In the genomic region with DNA sequence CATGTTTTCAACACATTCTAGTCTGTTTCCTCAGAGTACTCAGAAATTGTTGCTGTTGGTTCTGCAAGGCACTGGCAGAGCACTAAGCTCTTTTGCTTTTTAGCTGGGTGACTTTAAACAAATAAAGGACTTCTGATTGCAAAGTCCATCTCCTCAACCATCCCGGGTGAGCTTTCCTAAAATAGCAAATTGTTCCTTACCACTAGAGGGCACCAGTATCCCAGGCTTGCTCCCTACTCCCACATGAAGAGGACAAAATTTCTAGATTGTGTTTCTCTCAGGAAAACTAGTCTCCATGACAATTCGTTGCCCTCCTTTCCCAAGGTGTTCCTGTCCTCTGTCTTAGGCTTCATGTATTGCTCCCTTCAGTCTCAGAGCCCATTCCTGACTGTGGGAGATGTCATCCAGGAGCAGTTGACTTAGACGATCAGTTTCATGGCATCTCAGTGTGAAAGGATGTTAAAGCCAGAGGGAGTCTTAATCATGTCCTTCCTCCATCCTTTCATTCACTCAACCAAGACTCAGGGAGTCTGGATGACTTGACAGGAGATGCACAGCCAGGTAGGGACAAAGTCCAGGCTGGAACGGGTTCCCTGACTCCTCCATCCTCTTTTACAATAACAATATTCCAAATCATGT, we compare ENCODE assay signal across 8 cellular contexts. TPM values are rescaled to one million over a fixed set of nuclear protein-coding genes. Genes with fewer than 3 reads are reported as not detected.
DNase-seq lines count a peak whose midpoint lies in the region; ATAC-seq, FAIRE-seq and TF ChIP-seq lines count a peak whose summit lies in the region.

No MANE protein-coding gene starts in this region.

- H3K9me1 ChIP-seq in endothelial cell of umbilical vein (replicated peaks; ENCODE audit: control insufficient read depth, extremely low read depth, insufficient read depth, low read length) = no peaks in the 10 kb centered on the region

- no peaks in the 10 kb centered on the region for H3K79me2 ChIP-seq in endothelial cell of umbilical vein (ENCODE audit: control insufficient read depth, insufficient read depth, low read length)
- no peaks in the 10 kb centered on the region for H3K79me2 ChIP-seq in Karpas-422 (ENCODE audit: low read length)

- no peaks in the 10 kb centered on the region for H3K9me2 ChIP-seq in Karpas-422 (replicated peaks; ENCODE audit: insufficient read depth, low read length)

- H4K20me1 ChIP-seq in endothelial cell of umbilical vein (replicated peaks; ENCODE audit: control insufficient read depth, extremely low read depth, insufficient read depth, low read length) (no peaks in the 10 kb centered on the region), Karpas-422 (ENCODE audit: insufficient read depth, low read depth, low read length) (no peaks in the 10 kb centered on the region)

- H2AFZ ChIP-seq in endothelial cell of umbilical vein (ENCODE audit: low read depth, low read length) (no peak overlapping the region), Karpas-422 (ENCODE audit: low read length) (no peak overlapping the region)

- peak; percentile 81 for FAIRE-seq in endothelial cell of umbilical vein (lab: Jason Lieb, UNC)

- POLR2A ChIA-PET in AG04449 (lab: Yijun Ruan, JAX) = no interaction called here
- POLR2A ChIA-PET in endothelial cell of umbilical vein (lab: Charles Lee) = no interaction called here

- DNase-seq in AG04449 (ENCODE audit: low read depth, low spot score) (no peak), GM12864 (ENCODE audit: low read depth) (no peak), NCI-H526 treated with DMSO at 0.1 percent for 48 hours (lab: John Stamatoyannopoulos, UW) (peak; percentile 19), endothelial cell of umbilical vein (ENCODE audit: low read depth, low spot score) (peak; percentile 50), myocyte (ENCODE audit: low read depth) (peak; percentile 48), Karpas-422 (no peak)
- no peak for DNase-seq in activated CD8-positive, alpha-beta memory T cell treated with anti-CD3 and anti-CD28 coated beads, Interleukin-2, amount 50 U/mL, for 4 hours

- H3K9me3 ChIP-seq in endothelial cell of umbilical vein (replicated peaks; ENCODE audit: control insufficient read depth, insufficient read depth, low read length) (no peaks in the 10 kb centered on the region), Karpas-422 (ENCODE audit: low read length) (no peaks in the 10 kb centered on the region)

- TF ChIP-seq POLR2A in endothelial cell of umbilical vein (IDR thresholded peaks at IDR 0.05; ENCODE audit: low read depth, low read length) = no peak

- TF ChIP-seq CTCF in AG04449 (IDR thresholded peaks at IDR 0.05; ENCODE audit: insufficient read depth, low read length, missing control alignments) = peak; percentile 71
- TF ChIP-seq CTCF in GM12864 (IDR thresholded peaks at IDR 0.05; ENCODE audit: low read depth, low read length, missing control alignments) = peak; percentile 75
- TF ChIP-seq CTCF in endothelial cell of umbilical vein (IDR thresholded peaks at IDR 0.05; ENCODE audit: extremely low read depth in 1 of 2, insufficient read depth in 1 of 2, low read depth in 1 of 2, low read length in 2 of 2) = peak; percentile 68 to 74

- CTCF ChIA-PET in AG04449 (lab: Yijun Ruan, JAX) = interaction anchor here (0.5 to 2.5 kb wide), 19 partner anchors 9 to 899 kb away, joined by 3 to 18 read pairs (median 6); no protein-coding TSS in a partner anchor
- CTCF ChIA-PET in endothelial cell of umbilical vein (lab: Charles Lee) = interaction anchor here (0.5 to 7.0 kb wide), 30 partner anchors 8 to 428 kb away, joined by 3 to 154 read pairs (median 5); a partner anchor contains a TSS

- H3K9ac ChIP-seq in endothelial cell of umbilical vein (replicated peaks; ENCODE audit: extremely low read depth, insufficient read depth, low read length) (no peak overlapping the region), Karpas-422 (ENCODE audit: low read length) (no peak overlapping the region)

- H3K27ac ChIP-seq in endothelial cell of umbilical vein (ENCODE audit: insufficient read depth, low read depth, low read length) (no peak overlapping the region), Karpas-422 (ENCODE audit: low read length) (no peak overlapping the region)

- BruUV-seq in endothelial cell of umbilical vein (replicated peaks; lab: Mats Ljungman, UMichigan) = no TSS peak

- no peak overlapping the region for H3K4me2 ChIP-seq in endothelial cell of umbilical vein (ENCODE audit: insufficient read depth, low read length)
- no peak overlapping the region for H3K4me2 ChIP-seq in Karpas-422 (ENCODE audit: low read depth, low read length, poor library complexity, severe bottlenecking)

- no peak for ATAC-seq in GM21825 (IDR thresholded peaks at IDR 0.05; ENCODE audit: unreplicated experiment)

- H3K36me3 ChIP-seq in endothelial cell of umbilical vein (ENCODE audit: control insufficient read depth in 2 of 2, extremely low read depth in 1 of 2, insufficient read depth in 2 of 2, low read length in 2 of 2) (no peaks in the 10 kb centered on the region), Karpas-422 (ENCODE audit: insufficient read depth, low read length) (no peaks in the 10 kb centered on the region)

- H3K4me1 ChIP-seq in endothelial cell of umbilical vein (ENCODE audit: control insufficient read depth, extremely low read depth, insufficient read depth, low read length) = no peaks in the 10 kb centered on the region
- H3K4me1 ChIP-seq in Karpas-422 (ENCODE audit: low read length) = no peaks in the 10 kb centered on the region

- H3K4me3 ChIP-seq in AG04449 (ENCODE audit: low read depth, low read length) (no peak overlapping the region), GM12864 (ENCODE audit: low read depth, low read length) (no peak overlapping the region), endothelial cell of umbilical vein (replicated peaks in 1 of 3; ENCODE audit: insufficient read depth in 1 of 3, low read depth in 1 of 3, low read length in 3 of 3) (no peak overlapping the region), Karpas-422 (ENCODE audit: low read length) (no peak overlapping the region)

- intact Hi-C loops in endothelial cell of umbilical vein (cut with micrococcal nuclease) = loop anchor here (1.0 kb wide), 2 partner anchors 31 to 40 kb away; no protein-coding TSS in a partner anchor

- dilution Hi-C loops in endothelial cell of umbilical vein (cut with MboI; ENCODE audit: extremely low pct_ligation_motif_present, low sequenced_read_pairs) = no loop called here

- H3K27me3 ChIP-seq in endothelial cell of umbilical vein (ENCODE audit: control insufficient read depth in 2 of 2, insufficient read depth in 2 of 2, low read length in 2 of 2) (peaks cover 0 to 6% of the 10 kb centered on the region in 2 experiments), Karpas-422 (ENCODE audit: low read length) (no peaks in the 10 kb centered on the region)

TF ChIP-seq in endothelial cell of umbilical vein, 7 proteins besides CTCF, POLR2A, EP300 and RAD21:
- TF ChIP-seq EZH2 (IDR thresholded peaks at IDR 0.05; ENCODE audit: borderline replicate concordance, low read depth, low read length, severe bottlenecking) = no peak
- TF ChIP-seq, protein P1, sequence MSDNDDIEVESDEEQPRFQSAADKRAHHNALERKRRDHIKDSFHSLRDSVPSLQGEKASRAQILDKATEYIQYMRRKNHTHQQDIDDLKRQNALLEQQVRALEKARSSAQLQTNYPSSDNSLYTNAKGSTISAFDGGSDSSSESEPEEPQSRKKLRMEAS (IDR thresholded peaks at IDR 0.05; ENCODE audit: insufficient read depth, insufficient read length) = no peak
- no peak for TF ChIP-seq MYC (IDR thresholded peaks at IDR 0.05; ENCODE audit: low read depth, low read length)
- no peak for TF ChIP-seq FOS (IDR thresholded peaks at IDR 0.05; ENCODE audit: borderline replicate concordance, insufficient read depth, low read length)

RNA-seq across cellular contexts. Expression of a gene that starts 23.8 kb away (rescaled TPM):
- total RNA-seq in endothelial cell of umbilical vein (not detected in 2 replicates), myocyte (not detected in 2 replicates)
- polyA plus RNA-seq in endothelial cell of umbilical vein = not detected in 2 replicates
- not detected in 2 replicates for polyA plus RNA-seq in endothelial cell of umbilical vein (2011; cell fraction: cytosol; rRNA removed)
- not detected in 2 replicates for polyA plus RNA-seq in endothelial cell of umbilical vein (2011; cell fraction: nucleus; rRNA removed)
- polyA plus RNA-seq in endothelial cell of umbilical vein (2012) = not detected in 2 replicates
- not detected in 2 replicates for polyA minus RNA-seq in endothelial cell of umbilical vein
- not detected for polyA minus RNA-seq in endothelial cell of umbilical vein (2011; cell fraction: cytosol; rRNA and poly(A)+ RNA removed)
- polyA minus RNA-seq in endothelial cell of umbilical vein (2011; cell fraction: nucleus; rRNA and poly(A)+ RNA removed) = not detected in 2 replicates
- polyA plus RNA-seq in myocyte (2012) = not detected
- not detected in 2 replicates for total RNA-seq in Karpas-422 (2014; rRNA removed; shearing (Covaris generic); ENCODE audit: low replicate concordance)

RNA-seq across cellular contexts. Expression of a gene that starts 30.8 kb away (rescaled TPM):
- not detected in 2 replicates for total RNA-seq in endothelial cell of umbilical vein
- polyA plus RNA-seq in endothelial cell of umbilical vein = not detected in 2 replicates
- not detected in 2 replicates for polyA plus RNA-seq in endothelial cell of umbilical vein (2011; cell fraction: cytosol; rRNA removed)
- polyA plus RNA-seq in endothelial cell of umbilical vein (2011; cell fraction: nucleus; rRNA removed) = not detected in 2 replicates
- not detected in 2 replicates for polyA plus RNA-seq in endothelial cell of umbilical vein (2012)
- not detected in 2 replicates for polyA minus RNA-seq in endothelial cell of umbilical vein
- not detected for polyA minus RNA-seq in endothelial cell of umbilical vein (2011; cell fraction: cytosol; rRNA and poly(A)+ RNA removed)
- polyA minus RNA-seq in endothelial cell of umbilical vein (2011; cell fraction: nucleus; rRNA and poly(A)+ RNA removed) = not detected in 2 replicates
- not detected in 2 replicates for total RNA-seq in myocyte
- not detected for polyA plus RNA-seq in myocyte (2012)
- not detected in 2 replicates for total RNA-seq in Karpas-422 (2014; rRNA removed; shearing (Covaris generic); ENCODE audit: low replicate concordance)

Comparison
In these comparisons a context has a peak if more than half of its experiments do, and no peak if none do; other contexts are left out.
1. DNase-seq: peak in NCI-H526 treated with DMSO at 0.1 percent for 48 hours (single experiment), endothelial cell of umbilical vein (single experiment) and myocyte (single experiment); none in AG04449 (single experiment), GM12864 (single experiment), Karpas-422 (single experiment) and activated CD8-positive, alpha-beta memory T cell treated with anti-CD3 and anti-CD28 coated beads, Interleukin-2, amount 50 U/mL, for 4 hours (single experiment).
2. Peak in every context shown above with its lines, with median percentiles within 50 percentile points of each other: CTCF ChIP-seq.